17 cellular contexts compared by ENCODE assay signal in the genomic region with DNA sequence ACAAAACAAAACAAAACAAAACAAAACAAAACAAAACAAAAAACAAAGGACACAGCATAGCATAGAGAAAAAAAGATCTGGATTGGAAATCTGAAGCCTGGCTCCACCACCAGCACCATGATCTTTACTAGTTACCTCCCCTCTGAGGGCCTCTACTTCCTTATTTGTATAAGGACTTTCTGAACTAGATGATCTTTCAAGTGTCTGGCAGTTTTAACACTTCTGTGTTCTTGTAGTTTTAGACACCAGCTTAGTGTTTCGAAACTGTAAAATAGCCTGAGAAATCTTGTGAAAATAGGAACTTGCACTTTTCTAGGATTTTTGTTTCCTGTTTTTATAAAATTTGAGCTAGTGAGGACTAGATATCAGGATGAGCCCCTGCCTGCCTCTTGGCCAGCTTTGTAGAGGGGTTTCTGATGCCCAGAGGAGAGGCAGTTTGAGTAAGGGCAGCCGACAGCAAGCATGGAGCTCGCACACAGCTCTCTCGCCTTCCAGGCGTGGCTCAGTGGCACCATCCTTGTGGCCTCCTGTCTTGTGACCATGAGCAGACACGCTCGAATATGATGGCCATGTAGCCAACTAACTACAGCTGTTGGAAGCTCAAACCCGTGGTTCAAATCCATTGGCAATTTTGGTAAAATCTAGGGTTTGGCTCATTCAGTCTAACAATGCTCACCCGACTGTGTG.
DNase-seq lines count a peak whose midpoint lies in the region; ATAC-seq and TF ChIP-seq lines count a peak whose summit lies in the region.
"Had no signal": no experiment of that assay in that cellular context is flagged by ENCODE, and none has a peak within 500 bp of the region (broad histone marks: within the 10 kb centered on the region; RNA-seq: fewer than 3 reads in every experiment).

No MANE protein-coding gene starts in this region.

- H2AFZ ChIP-seq in trophoblast cell (ENCODE audit: insufficient read depth, low read length, poor library complexity), result peak overlapping the region; percentile 71

- WGBS in trophoblast cell (ENCODE audit: extremely low coverage, insufficient coverage, insufficient read length), result no CpG with 5 or more reads among the region's 9 CpGs
- WGBS in esophagus muscularis mucosa, result 96% methylated on average over 9 of the region's 9 CpGs

- H3K27me3 ChIP-seq in HL-60 (ENCODE audit: insufficient read depth, poor library complexity, severe bottlenecking) (no peaks in the 10 kb centered on the region), trophoblast cell (ENCODE audit: insufficient read depth, low read length) (no peaks in the 10 kb centered on the region), WERI-Rb-1 (ENCODE audit: insufficient read depth, low read depth, severe bottlenecking) (no peaks in the 10 kb centered on the region), esophagus muscularis mucosa (no peaks in the 10 kb centered on the region)
- H3K27me3 ChIP-seq: BE2C, gastrocnemius medialis had no signal

- no peak for TF ChIP-seq EP300 in esophagus muscularis mucosa (IDR thresholded peaks at IDR 0.05)

- peak overlapping the region; percentile 97 for H2BK12ac ChIP-seq in trophoblast cell (ENCODE audit: low read length)

- H4K8ac ChIP-seq in trophoblast cell (ENCODE audit: low read depth, low read length), result peak overlapping the region; percentile 90

- H2BK120ac ChIP-seq in trophoblast cell (ENCODE audit: insufficient read depth, low read length, poor library complexity), result peak overlapping the region; percentile 99

- TF ChIP-seq CTCF in HL-60 (IDR thresholded peaks at IDR 0.05; ENCODE audit: insufficient read depth, low read length) (no peak), WERI-Rb-1 (IDR thresholded peaks at IDR 0.05; ENCODE audit: low read depth, low read length) (no peak), esophagus muscularis mucosa (IDR thresholded peaks at IDR 0.05) (no peak)

- H2BK5ac ChIP-seq in trophoblast cell (ENCODE audit: low read depth, low read length, poor library complexity), result peak overlapping the region; percentile 66

- ATAC-seq in left colon, result peak; percentile 62
- ATAC-seq in GM18870 (IDR thresholded peaks at IDR 0.05; ENCODE audit: unreplicated experiment), result no peak
- no peak for ATAC-seq in GM19395 (IDR thresholded peaks at IDR 0.05; ENCODE audit: unreplicated experiment)
- ATAC-seq: activated CD4-positive, alpha-beta T cell treated with anti-CD3 and anti-CD28 coated beads for 36 hours; gastrocnemius medialis; T-cell had no signal

- peak overlapping the region; percentile 64 for H4K12ac ChIP-seq in trophoblast cell (ENCODE audit: low read depth, low read length)

- peak overlapping the region; percentile 82 for H3K4ac ChIP-seq in trophoblast cell (ENCODE audit: low read depth, low read length)

- no peak for TF ChIP-seq POLR2A in esophagus muscularis mucosa (IDR thresholded peaks at IDR 0.05; ENCODE audit: low read depth)

- H3K14ac ChIP-seq in trophoblast cell (ENCODE audit: low read length), result peak overlapping the region; percentile 96

- no peak overlapping the region for H3K9ac ChIP-seq in trophoblast cell (ENCODE audit: low read length)

- H3K23ac ChIP-seq in trophoblast cell (ENCODE audit: low read length), result no peak overlapping the region

- peak overlapping the region; percentile 96 for H3K18ac ChIP-seq in trophoblast cell (ENCODE audit: low read length)

- H3K79me2 ChIP-seq in trophoblast cell (ENCODE audit: control insufficient read depth, insufficient read depth, low read length, poor library complexity), result peaks cover 1% of the 10 kb centered on the region

- intact Hi-C loops in left colon (cut with DNase I, micrococcal nuclease), result no loop called here
- intact Hi-C loops in esophagus muscularis mucosa (cut with DNase I), result no loop called here

- peaks cover 6 to 7% of the 10 kb centered on the region in 2 experiments for H3K4me1 ChIP-seq in trophoblast cell (ENCODE audit: control insufficient read depth in 1 of 2, insufficient read depth in 2 of 2, low read length in 2 of 2)
- no peaks in the 10 kb centered on the region for H3K4me1 ChIP-seq in esophagus muscularis mucosa
- H3K4me1 ChIP-seq: BE2C, gastrocnemius medialis, prostate gland had no signal

- no peak overlapping the region for H3K4me2 ChIP-seq in trophoblast cell (ENCODE audit: low read length)

- peaks cover 7% of the 10 kb centered on the region for H3K79me1 ChIP-seq in trophoblast cell (ENCODE audit: low read length)

- peak; percentile 59 to 87 for DNase-seq in HL-60 (ENCODE audit: low read depth in 1 of 2, low spot score in 1 of 2)
- DNase-seq in OCI-M2 (lab: John Stamatoyannopoulos, UW; ENCODE audit: unreplicated experiment), result peak; percentile 5
- no peak for DNase-seq in left colon
- peak in 1 of 2 donors; percentile 34 for DNase-seq in trophoblast cell
- no peak for DNase-seq in WERI-Rb-1
- DNase-seq in esophagus muscularis mucosa (ENCODE audit: extremely low spot score), result no peak
- DNase-seq: activated CD4-positive, alpha-beta T cell treated with anti-CD3 and anti-CD28 coated beads for 36 hours; activated naive CD8-positive, alpha-beta T cell treated with anti-CD3 and anti-CD28 coated beads for 36 hours; BE2C; caudate nucleus; gastrocnemius medialis; MM.1S; NCI-H2171 treated with DMSO at 0.1 percent for 48 hours; T-cell had no signal

- peak overlapping the region; percentile 97 for H4K91ac ChIP-seq in trophoblast cell (ENCODE audit: low read depth, low read length)

- H3K27ac ChIP-seq in HL-60 (replicated peaks) (peak overlapping the region; percentile 79), trophoblast cell (ENCODE audit: low read depth, low read length) (peak overlapping the region; percentile 77), WERI-Rb-1 (no peak overlapping the region), esophagus muscularis mucosa (replicated peaks in 1 of 4) (no peak overlapping the region)
- H3K27ac ChIP-seq: gastrocnemius medialis, prostate gland had no signal

- no peaks in the 10 kb centered on the region for H3K36me3 ChIP-seq in trophoblast cell (ENCODE audit: control insufficient read depth in 1 of 2, insufficient read depth in 2 of 2, low read length in 2 of 2)
- H3K36me3 ChIP-seq in WERI-Rb-1, result no peaks in the 10 kb centered on the region
- H3K36me3 ChIP-seq in esophagus muscularis mucosa, result no peaks in the 10 kb centered on the region
- H3K36me3 ChIP-seq: BE2C, gastrocnemius medialis, prostate gland had no signal

- H3K4me3 ChIP-seq in HL-60 (replicated peaks; ENCODE audit: insufficient read depth, low read length), result no peak overlapping the region
- H3K4me3 ChIP-seq in trophoblast cell (ENCODE audit: low read depth, low read length), result no peak overlapping the region
- H3K4me3 ChIP-seq in WERI-Rb-1 (ENCODE audit: low read depth, low read length), result no peak overlapping the region
- no peak overlapping the region for H3K4me3 ChIP-seq in esophagus muscularis mucosa
- H3K4me3 ChIP-seq: gastrocnemius medialis, prostate gland had no signal

- H2AK5ac ChIP-seq in trophoblast cell (ENCODE audit: low read length), result peak overlapping the region; percentile 96

- H3K9me3 ChIP-seq in trophoblast cell (ENCODE audit: insufficient read depth, low read depth, low read length), result no peaks in the 10 kb centered on the region
- no peaks in the 10 kb centered on the region for H3K9me3 ChIP-seq in WERI-Rb-1 (ENCODE audit: severe bottlenecking)
- no peaks in the 10 kb centered on the region for H3K9me3 ChIP-seq in esophagus muscularis mucosa
- H3K9me3 ChIP-seq: BE2C, gastrocnemius medialis, prostate gland had no signal

Comparison
In these comparisons a context has a peak if more than half of its experiments do, and no peak if none do; other contexts are left out.
1. DNase-seq: peak in HL-60 (2 of 2) and OCI-M2 (single experiment); none in left colon (0 of 2), WERI-Rb-1 (single experiment) and esophagus muscularis mucosa (single experiment).
2. H3K27ac ChIP-seq: peak in HL-60 (single experiment) and trophoblast cell (single experiment); none in WERI-Rb-1 (single experiment) and esophagus muscularis mucosa (0 of 4).